In genomic region chr22:25540128-25540790, GRCh38 we compare ENCODE assay signal across 23 cellular contexts.
"Had no signal": no experiment of that assay in that cellular context is flagged by ENCODE, and none has a peak within 500 bp of the region (broad histone marks: within the 10 kb centered on the region; RNA-seq: fewer than 3 reads in every experiment).

No MANE protein-coding gene starts in this region.

- ATAC-seq: gastroesophageal sphincter; lower lobe of right lung; naive thymus-derived CD4-positive, alpha-beta T cell; right cardiac atrium had no signal

- H3K9me3 Mint-ChIP-seq: immature natural killer cell had no signal

- H3K27ac ChIP-seq: esophagus muscularis mucosa, gastroesophageal sphincter, left ventricle myocardium inferior, lower lobe of right lung, neutrophil, stomach, thoracic aorta had no signal

- H3K36me3 Mint-ChIP-seq: type B pancreatic cell had no signal

- H3K27ac Mint-ChIP-seq: immature natural killer cell, type B pancreatic cell had no signal

- H3K4me1 Mint-ChIP-seq: immature natural killer cell had no signal

- H3K4me1 ChIP-seq: gastroesophageal sphincter, lower lobe of right lung, stomach, uterus had no signal

- H3K4me3 ChIP-seq: esophagus muscularis mucosa, gastroesophageal sphincter, left ventricle myocardium inferior, lower lobe of right lung, spleen, stomach, thoracic aorta, uterus had no signal

- H3K4me3 Mint-ChIP-seq: immature natural killer cell; naive thymus-derived CD4-positive, alpha-beta T cell; type B pancreatic cell had no signal

- H3K27me3 ChIP-seq: esophagus muscularis mucosa, gastroesophageal sphincter, neutrophil, spleen, stomach, uterus had no signal

- H3K9me3 ChIP-seq: gastroesophageal sphincter, lower lobe of right lung, neutrophil, stomach, thoracic aorta, uterus had no signal

- H3K36me3 ChIP-seq: esophagus muscularis mucosa, gastroesophageal sphincter, left ventricle myocardium inferior, lower lobe of right lung, neutrophil, spleen, stomach, thoracic aorta, uterus had no signal

- DNase-seq: central memory CD4-positive, alpha-beta T cell; cortex of kidney; effector memory CD4-positive, alpha-beta T cell; foreskin fibroblast; glutamatergic neuron; immature natural killer cell; left ventricle myocardium inferior; lower lobe of right lung; mesenchymal stem cell; naive thymus-derived CD4-positive, alpha-beta T cell; right cardiac atrium; spleen; stimulated activated CD4-positive, alpha-beta T cell treated with anti-CD3 and anti-CD28 coated beads, Interleukin-15, amount 100 ng/mL, for 24 hours; stimulated activated CD4-positive, alpha-beta T cell treated with anti-CD3 and anti-CD28 coated beads, Interleukin-1b, Interleukin-23, amount 100 ng/mL, for 48 hours; stimulated activated naive CD4-positive, alpha-beta T cell; stomach; substantia nigra had no signal

- H3K27me3 Mint-ChIP-seq: type B pancreatic cell had no signal
